Comparison of ENCODE assay signal across 8 cellular contexts in genomic region chr6:17601389-17601703, GRCh38. TPM values are rescaled to one million over a fixed set of nuclear protein-coding genes. Genes with fewer than 3 reads are reported as not detected.
A peak's percentile ranks its signal among the peaks of the same experiment; 100 is the strongest.
DNase-seq lines count a peak whose midpoint lies in the region; ATAC-seq, FAIRE-seq and TF ChIP-seq lines count a peak whose summit lies in the region.

No MANE protein-coding gene starts in this region.

- H3K9me3 ChIP-seq in AG04450 (ENCODE audit: control insufficient read depth, insufficient read depth, low read length) (peaks cover 3% of the 10 kb centered on the region; the same call in 1 of the 2 replicates), muscle layer of colon (ENCODE audit: low read length) (no peaks in the 10 kb centered on the region)

- H3K27me3 Mint-ChIP-seq in IgD-negative memory B cell = no peaks in the 10 kb centered on the region

- POLR2A ChIA-PET in AG04450 (lab: Yijun Ruan, JAX) = interaction anchor here (1.8 kb wide), 1 partner anchor 11 kb away, joined by 4 read pairs; no protein-coding TSS in a partner anchor

- H3K4me1 ChIP-seq in muscle layer of colon (ENCODE audit: insufficient read depth, low read length) = peaks cover 16% of the 10 kb centered on the region

- H3K27me3 ChIP-seq in AG04450 (ENCODE audit: control insufficient read depth, insufficient read depth, low read length) (no peaks in the 10 kb centered on the region), muscle layer of colon (ENCODE audit: control insufficient read depth in 1 of 2, insufficient read depth in 2 of 2, low read length in 2 of 2) (no peaks in the 10 kb centered on the region)

- DNase-seq in AG04450 (ENCODE audit: low read depth, low spot score) (no peak), cardiac fibroblast (ENCODE audit: low read depth in 2 of 2) (peak in 1 of 2 donors; percentile 8), GM12891 (ENCODE audit: insufficient read length, low spot score) (no peak), NCI-H1436 treated with DMSO at 0.1 percent for 48 hours (lab: John Stamatoyannopoulos, UW) (no peak), NCI-H2227 (lab: John Stamatoyannopoulos, UW; ENCODE audit: unreplicated experiment) (no peak)

- peak overlapping the region; percentile 88 for H3K4me3 ChIP-seq in AG04450 (ENCODE audit: low read depth, low read length)
- H3K4me3 ChIP-seq in cardiac fibroblast (replicated peaks in 1 of 2; ENCODE audit: low read depth in 2 of 2, low read length in 2 of 2) = peak overlapping the region; percentile 81 to 83
- peak overlapping the region; percentile 74 to 99 for H3K4me3 ChIP-seq in muscle layer of colon (ENCODE audit: low read depth in 1 of 2, low read length in 2 of 2)

- no peaks in the 10 kb centered on the region for H3K9me3 Mint-ChIP-seq in IgD-negative memory B cell

- TF ChIP-seq CTCF in AG04450 (IDR thresholded peaks at IDR 0.05; ENCODE audit: low read depth, low read length) (no peak), cardiac fibroblast (IDR thresholded peaks at IDR 0.05; ENCODE audit: low read depth, low read length) (no peak)

- H3K4me1 Mint-ChIP-seq in IgD-negative memory B cell = peaks cover 5 to 10% (median 7%) of the 10 kb centered on the region in 3 donors

- peak overlapping the region; percentile 82 to 94 (median 88) for H3K4me3 Mint-ChIP-seq in IgD-negative memory B cell

- no peak overlapping the region for H3K27ac ChIP-seq in AG04450 (ENCODE audit: low read depth, low read length)
- H3K27ac ChIP-seq in muscle layer of colon (ENCODE audit: low read depth, low read length) = peak overlapping the region; percentile 93

- peak overlapping the region; percentile 91 for H3K9ac ChIP-seq in muscle layer of colon (ENCODE audit: low read length)

- peak overlapping the region; percentile 24 to 89 (median 81) for H3K27ac Mint-ChIP-seq in IgD-negative memory B cell

- no peak for ATAC-seq in HG02981 (IDR thresholded peaks at IDR 0.05; ENCODE audit: unreplicated experiment)

- FAIRE-seq in GM12891 (lab: Jason Lieb, UNC) = no peak

- H3K36me3 Mint-ChIP-seq in IgD-negative memory B cell = peaks cover 10% of the 10 kb centered on the region

- CTCF ChIA-PET in AG04450 (lab: Charles Lee) = no interaction called here

- H3K36me3 ChIP-seq in muscle layer of colon (ENCODE audit: insufficient read depth, low read length) = peaks cover 19% of the 10 kb centered on the region

- no peak for TF ChIP-seq POLR2A in GM12891 (IDR thresholded peaks at IDR 0.05; ENCODE audit: low read depth, low read length)

TF ChIP-seq in GM12891, 5 proteins besides CTCF, POLR2A, EP300 and RAD21:
- TF ChIP-seq SPI1 (IDR thresholded peaks at IDR 0.05; ENCODE audit: low read depth, low read length) (no peak), PAX5 (IDR thresholded peaks at IDR 0.05; ENCODE audit: insufficient read depth, low read length, severe bottlenecking) (no peak), POU2F2 (IDR thresholded peaks at IDR 0.05; ENCODE audit: low read depth, low read length) (no peak), POLR2AphosphoS5 (IDR thresholded peaks at IDR 0.05; ENCODE audit: low read depth, low read length) (no peak), TAF1 (IDR thresholded peaks at IDR 0.05; ENCODE audit: low read depth, low read length) (no peak)

RNA-seq across cellular contexts. Expression of gene FAM8A1, which starts 1.2 kb away (rescaled TPM):
- polyA plus RNA-seq in AG04450 (2011; rRNA removed) = 17.1 and 24.1 TPM in 2 replicates
- 5.7 and 10.9 TPM in 2 replicates for polyA minus RNA-seq in AG04450 (2011; rRNA and poly(A)+ RNA removed)
- polyA plus RNA-seq in IgD-negative memory B cell = 2.3 TPM
- 3.6 TPM for polyA plus RNA-seq in GM12891 (2012; ENCODE audit: low read depth, missing spikeins)
